ENCODE assay signal across 10 cellular contexts in genomic region chr17:79664925-79665738, GRCh38. TPM values are rescaled to one million over a fixed set of nuclear protein-coding genes. Genes with fewer than 3 reads are reported as not detected.
DNase-seq lines count a peak whose midpoint lies in the region; ATAC-seq and TF ChIP-seq lines count a peak whose summit lies in the region.
"Had no signal": no experiment of that assay in that cellular context is flagged by ENCODE, and none has a peak within 500 bp of the region (broad histone marks: within the 10 kb centered on the region; RNA-seq: fewer than 3 reads in every experiment).

No MANE protein-coding gene starts in this region.

- no peak overlapping the region for H2BK5ac ChIP-seq in neuronal stem cell (ENCODE audit: low read length)

- H4K8ac ChIP-seq in neuronal stem cell (ENCODE audit: low read depth, low read length): no peak overlapping the region

- H2AK5ac ChIP-seq in neuronal stem cell (ENCODE audit: low read depth, low read length): no peak overlapping the region

- ATAC-seq in GM18858 (IDR thresholded peaks at IDR 0.05; ENCODE audit: unreplicated experiment) (no peak), GM19035 (IDR thresholded peaks at IDR 0.05; ENCODE audit: unreplicated experiment) (no peak)
- ATAC-seq in activated CD8-positive, alpha-beta T cell treated with anti-CD3 and anti-CD28 coated beads for 36 hours: no peak
- ATAC-seq: activated naive CD4-positive, alpha-beta T cell treated with anti-CD3 and anti-CD28 coated beads, Interleukin-2, amount 50 U/mL, for 72 hours had no signal

- peaks cover 0 to 3% of the 10 kb centered on the region in 2 donors for H3K9me3 ChIP-seq in neuronal stem cell (replicated peaks in 1 of 2; ENCODE audit: control insufficient read depth in 2 of 2, insufficient read depth in 1 of 2, low read depth in 1 of 2, low read length in 2 of 2)

- H3K18ac ChIP-seq in neuronal stem cell (ENCODE audit: low read length): peak overlapping the region; percentile 20

- POLR2A ChIA-PET in activated CD8-positive, alpha-beta T cell treated with anti-CD3 and anti-CD28 coated beads for 36 hours (lab: Charles Lee): interaction anchor here (0.6 kb wide), 1 partner anchor 161 kb away, joined by 3 read pairs; no protein-coding TSS in a partner anchor

- H3K23ac ChIP-seq in neuronal stem cell (ENCODE audit: low read depth, low read length, poor library complexity): no peak overlapping the region

- peaks cover 2% of the 10 kb centered on the region for H3K4me1 Mint-ChIP-seq in activated CD8-positive, alpha-beta T cell treated with anti-CD3 and anti-CD28 coated beads for 36 hours (ENCODE audit: low read depth)

- H3K36me3 Mint-ChIP-seq in activated CD8-positive, alpha-beta T cell treated with anti-CD3 and anti-CD28 coated beads for 36 hours (ENCODE audit: low read depth): no peaks in the 10 kb centered on the region

- DNase-seq in DMS153 (lab: John Stamatoyannopoulos, UW) (peak; percentile 35), NCI-H446 treated with DMSO at 0.1 percent for 48 hours (lab: John Stamatoyannopoulos, UW) (peak; percentile 91), fibroblast of mammary gland (ENCODE audit: low read depth) (peak; percentile 28), neuronal stem cell (ENCODE audit: low spot score) (no peak)
- no peak for DNase-seq in activated CD4-positive, alpha-beta T cell treated with anti-CD3 and anti-CD28 coated beads, Interleukin-2, amount 50 U/mL, for 4 hours
- DNase-seq in activated CD8-positive, alpha-beta T cell treated with anti-CD3 and anti-CD28 coated beads for 36 hours: no peak

- H2BK120ac ChIP-seq in neuronal stem cell (ENCODE audit: low read depth, low read length): no peak overlapping the region

- no peak overlapping the region for H4K91ac ChIP-seq in neuronal stem cell (ENCODE audit: low read depth, low read length, poor library complexity)

- no peak for TF ChIP-seq CTCF in fibroblast of mammary gland (conservative IDR thresholded peaks at IDR 0.05; ENCODE audit: control insufficient read depth, insufficient read depth, low read depth, low read length)
- TF ChIP-seq CTCF in activated CD8-positive, alpha-beta T cell treated with anti-CD3 and anti-CD28 coated beads for 36 hours (IDR thresholded peaks at IDR 0.05): no peak

- no peak overlapping the region for H3K9ac ChIP-seq in neuronal stem cell (ENCODE audit: low read depth, low read length, poor library complexity)

- intact Hi-C loops in activated CD8-positive, alpha-beta T cell treated with anti-CD3 and anti-CD28 coated beads for 36 hours (cut with micrococcal nuclease): no loop called here

- H3K14ac ChIP-seq in neuronal stem cell (ENCODE audit: low read length): no peak overlapping the region

- H3K4ac ChIP-seq in neuronal stem cell (ENCODE audit: low read length): no peak overlapping the region

- H3K4me3 ChIP-seq in fibroblast of mammary gland (ENCODE audit: control insufficient read depth, low read depth, low read length): no peak overlapping the region
- H3K4me3 ChIP-seq in neuronal stem cell (ENCODE audit: low read length in 2 of 2): no peak overlapping the region
- H3K4me3 ChIP-seq: SJSA1 had no signal

- CTCF ChIA-PET in activated CD8-positive, alpha-beta T cell treated with anti-CD3 and anti-CD28 coated beads for 36 hours (lab: Charles Lee): no interaction called here

- H3K27ac Mint-ChIP-seq in activated CD8-positive, alpha-beta T cell treated with anti-CD3 and anti-CD28 coated beads for 36 hours: no peak overlapping the region
- H3K27ac Mint-ChIP-seq: activated naive CD4-positive, alpha-beta T cell treated with anti-CD3 and anti-CD28 coated beads, Interleukin-2, amount 50 U/mL, for 72 hours had no signal

- H3K4me2 ChIP-seq in neuronal stem cell (ENCODE audit: insufficient read depth, low read length, poor library complexity, severe bottlenecking): no peak overlapping the region

- H3K36me3 ChIP-seq in neuronal stem cell (replicated peaks in 1 of 2; ENCODE audit: control insufficient read depth in 2 of 2, insufficient read depth in 2 of 2, low read length in 2 of 2): no peaks in the 10 kb centered on the region
- H3K36me3 ChIP-seq: SJSA1 had no signal

- no peaks in the 10 kb centered on the region for H3K79me1 ChIP-seq in neuronal stem cell (ENCODE audit: low read depth, low read length)

- no peak overlapping the region for H2BK12ac ChIP-seq in neuronal stem cell (ENCODE audit: low read length)

- no peak overlapping the region for H2BK15ac ChIP-seq in neuronal stem cell (ENCODE audit: low read length)

- H3K4me3 Mint-ChIP-seq in activated CD8-positive, alpha-beta T cell treated with anti-CD3 and anti-CD28 coated beads for 36 hours: no peak overlapping the region

- peaks cover 7% of the 10 kb centered on the region for H3K9me3 Mint-ChIP-seq in activated CD8-positive, alpha-beta T cell treated with anti-CD3 and anti-CD28 coated beads for 36 hours

- no peak overlapping the region for H2AFZ ChIP-seq in neuronal stem cell (ENCODE audit: low read length)

- WGBS in neuronal stem cell (ENCODE audit: extremely low coverage in 2 of 2, insufficient read length in 2 of 2, insufficient replicate concordance in 1 of 2), 2 donors: no CpG with 5 or more reads among the region's 23 CpGs

- H3K27ac ChIP-seq in neuronal stem cell (replicated peaks; ENCODE audit: low read length): no peak overlapping the region
- H3K27ac ChIP-seq: SJSA1 had no signal

- peaks cover 47% of the 10 kb centered on the region for H3K27me3 Mint-ChIP-seq in activated CD8-positive, alpha-beta T cell treated with anti-CD3 and anti-CD28 coated beads for 36 hours

- peaks cover 0 to 2% of the 10 kb centered on the region in 2 donors for H3K4me1 ChIP-seq in neuronal stem cell (ENCODE audit: control insufficient read depth in 2 of 2, insufficient read depth in 1 of 2, low read depth in 1 of 2, low read length in 2 of 2)
- H3K4me1 ChIP-seq: SJSA1 had no signal

- H3K27me3 ChIP-seq in neuronal stem cell (ENCODE audit: control insufficient read depth in 3 of 3, insufficient read depth in 3 of 3, low read depth in 1 of 3, low read length in 3 of 3): peaks cover 0 to 15% (median 0%) of the 10 kb centered on the region in 3 experiments

RNA-seq across cellular contexts. Expression of gene RBFOX3, which starts 54.3 kb away (rescaled TPM):
- 13.0 TPM for polyA plus RNA-seq in neuronal stem cell (2013, experiment 1 of 2)
- 12.5 TPM for polyA plus RNA-seq in neuronal stem cell (2013, experiment 2 of 2)
- not detected for total RNA-seq in activated CD8-positive, alpha-beta T cell treated with anti-CD3 and anti-CD28 coated beads for 36 hours
- total RNA-seq: activated naive CD4-positive, alpha-beta T cell treated with anti-CD3 and anti-CD28 coated beads, Interleukin-2, amount 50 U/mL, for 72 hours; SJSA1 had no signal

Comparison
In these comparisons a context has a peak if more than half of its experiments do, and no peak if none do; other contexts are left out.
1. DNase-seq: peak in DMS153 (single experiment), NCI-H446 treated with DMSO at 0.1 percent for 48 hours (single experiment) and fibroblast of mammary gland (single experiment); none in neuronal stem cell (single experiment), activated CD4-positive, alpha-beta T cell treated with anti-CD3 and anti-CD28 coated beads, Interleukin-2, amount 50 U/mL, for 4 hours (0 of 2) and activated CD8-positive, alpha-beta T cell treated with anti-CD3 and anti-CD28 coated beads for 36 hours (single experiment).